In genomic region chr2:70992945-70993688, GRCh38 we compare ENCODE assay signal across 10 cellular contexts. TPM values are rescaled to one million over a fixed set of nuclear protein-coding genes. Genes with fewer than 3 reads are reported as not detected.
DNase-seq lines count a peak whose midpoint lies in the region; ATAC-seq and TF ChIP-seq lines count a peak whose summit lies in the region.
"Had no signal": no experiment of that assay in that cellular context is flagged by ENCODE, and none has a peak within 500 bp of the region (broad histone marks: within the 10 kb centered on the region; RNA-seq: fewer than 3 reads in every experiment).

No MANE protein-coding gene starts in this region.

- H3K27me3 Mint-ChIP-seq in activated naive CD8-positive, alpha-beta T cell treated with anti-CD3 and anti-CD28 coated beads, Interleukin-2, amount 10 ng/mL, durations not matched to agents 7 days and 5 days = no peaks in the 10 kb centered on the region

- H3K4me1 ChIP-seq in HEK293 (ENCODE audit: control insufficient read depth, insufficient read depth, low read length) (no peaks in the 10 kb centered on the region), mesodermal cell (ENCODE audit: control insufficient read depth, insufficient read depth, low read length, poor library complexity, severe bottlenecking) (no peaks in the 10 kb centered on the region), left lung (peaks cover 9 to 29% of the 10 kb centered on the region in 2 donors)

- peaks cover 0 to 43% of the 10 kb centered on the region in 2 experiments; a peak in 1 of 3 replicates for H3K36me3 ChIP-seq in HEK293 (ENCODE audit: control insufficient read depth in 2 of 2, insufficient read depth in 1 of 2, low read length in 2 of 2)
- H3K36me3 ChIP-seq in mesodermal cell (ENCODE audit: control insufficient read depth, insufficient read depth, low read length) = peaks cover 42% of the 10 kb centered on the region
- H3K36me3 ChIP-seq in left lung = peaks cover 0 to 40% of the 10 kb centered on the region in 2 donors

- POLR2A ChIA-PET in AG04449 (lab: Yijun Ruan, JAX) (no interaction called here), HEK293 (lab: Yijun Ruan, JAX) (no interaction called here)
- POLR2A ChIA-PET in activated naive CD8-positive, alpha-beta T cell treated with anti-CD3 and anti-CD28 coated beads, Interleukin-2, amount 10 ng/mL, durations not matched to agents 7 days and 5 days (lab: Charles Lee) = interaction anchor here (1.2 to 1.6 kb wide), 2 partner anchors 8 to 12 kb away, joined by 4 to 5 read pairs; no protein-coding TSS in a partner anchor

- H3K9me3 Mint-ChIP-seq in activated naive CD8-positive, alpha-beta T cell treated with anti-CD3 and anti-CD28 coated beads, Interleukin-2, amount 10 ng/mL, durations not matched to agents 7 days and 5 days = no peaks in the 10 kb centered on the region

- ATAC-seq in activated naive CD8-positive, alpha-beta T cell treated with anti-CD3 and anti-CD28 coated beads, Interleukin-2, amount 10 ng/mL, durations not matched to agents 7 days and 5 days (ENCODE audit: low read depth) = no peak
- ATAC-seq in HG03196 (IDR thresholded peaks at IDR 0.05; ENCODE audit: unreplicated experiment) (no peak), left lung (no peak), GM21447 (IDR thresholded peaks at IDR 0.05; ENCODE audit: unreplicated experiment) (no peak)

- H3K9me3 ChIP-seq in HEK293 (ENCODE audit: control insufficient read depth, insufficient read depth, low read depth, low read length) (no peaks in the 10 kb centered on the region), mesodermal cell (ENCODE audit: control insufficient read depth, low read length) (no peaks in the 10 kb centered on the region), left lung (no peaks in the 10 kb centered on the region)

- H3K36me3 Mint-ChIP-seq in activated naive CD8-positive, alpha-beta T cell treated with anti-CD3 and anti-CD28 coated beads, Interleukin-2, amount 10 ng/mL, durations not matched to agents 7 days and 5 days = peaks cover 2% of the 10 kb centered on the region

- peak overlapping the region; percentile 83 for H3K4me3 ChIP-seq in AG04449 (ENCODE audit: low read depth, low read length)
- H3K4me3 ChIP-seq in HEK293 (ENCODE audit: low read depth, low read length) = peak overlapping the region; percentile 97
- peak overlapping the region; percentile 92 for H3K4me3 ChIP-seq in mesodermal cell (ENCODE audit: extremely low read depth, insufficient read depth, low read length, poor library complexity, severe bottlenecking)
- H3K4me3 ChIP-seq in left lung = peak overlapping the region in 1 of 2 donors; percentile 94

- H3K27ac ChIP-seq in HEK293 (ENCODE audit: extremely low read depth, low read depth, low read length) (no peak overlapping the region), mesodermal cell (ENCODE audit: low read depth, low read length, severe bottlenecking) (no peak overlapping the region), left lung (no peak overlapping the region)

- peak overlapping the region; percentile 90 for H3K27ac Mint-ChIP-seq in activated naive CD8-positive, alpha-beta T cell treated with anti-CD3 and anti-CD28 coated beads, Interleukin-2, amount 10 ng/mL, durations not matched to agents 7 days and 5 days

- 96 to 98% methylated on average over 9 to 10 of the region's 11 CpGs for WGBS in mesodermal cell (ENCODE audit: insufficient coverage in 2 of 2), 2 experiments

- no peak for TF ChIP-seq CTCF in AG04449 (IDR thresholded peaks at IDR 0.05; ENCODE audit: insufficient read depth, low read length, missing control alignments)
- no peak for TF ChIP-seq CTCF in HEK293 (tag by site-specific recombination; IDR thresholded peaks at IDR 0.05)
- TF ChIP-seq CTCF in left lung (IDR thresholded peaks at IDR 0.05) = no peak

- DNase-seq in AG04449 (ENCODE audit: low read depth, low spot score) (no peak), left lung (no peak)
- peak; percentile 25 for DNase-seq in activated naive CD8-positive, alpha-beta T cell treated with anti-CD3 and anti-CD28 coated beads, Interleukin-2, amount 10 ng/mL, durations not matched to agents 7 days and 5 days
- no peak for DNase-seq in activated CD4-positive, CD25-positive, alpha-beta regulatory T cell (lab: John Stamatoyannopoulos, UW)
- DNase-seq: NCI-H1105 had no signal

- intact Hi-C loops in left lung (cut with DNase I) = no loop called here

- peaks cover 20% of the 10 kb centered on the region for H3K4me1 Mint-ChIP-seq in activated naive CD8-positive, alpha-beta T cell treated with anti-CD3 and anti-CD28 coated beads, Interleukin-2, amount 10 ng/mL, durations not matched to agents 7 days and 5 days

- CTCF ChIA-PET in AG04449 (lab: Yijun Ruan, JAX) (interaction anchor here (1.6 to 2.9 kb wide), 5 partner anchors 9 to 45 kb away, joined by 5 to 21 read pairs (median 10); no protein-coding TSS in a partner anchor), HEK293 (lab: Yijun Ruan, JAX) (interaction anchor here (1.2 kb wide), 1 partner anchor 9 kb away, joined by 10 read pairs; no protein-coding TSS in a partner anchor)

- H3K4me3 Mint-ChIP-seq in activated naive CD8-positive, alpha-beta T cell treated with anti-CD3 and anti-CD28 coated beads, Interleukin-2, amount 10 ng/mL, durations not matched to agents 7 days and 5 days = peak overlapping the region; percentile 92

- no peaks in the 10 kb centered on the region for H3K27me3 ChIP-seq in left lung

TF ChIP-seq in HEK293, 187 proteins besides CTCF, POLR2A, EP300 and RAD21:
- no peak for TF ChIP-seq ZNF785 (tag by site-specific recombination; IDR thresholded peaks at IDR 0.05)
- TF ChIP-seq ZNF416 (tag by site-specific recombination; IDR thresholded peaks at IDR 0.05) = no peak
- TF ChIP-seq ZNF548 (tag by site-specific recombination; IDR thresholded peaks at IDR 0.05) = no peak
- TF ChIP-seq ZNF362 (tag by site-specific recombination; IDR thresholded peaks at IDR 0.05) = no peak
- TF ChIP-seq ZIC2 (tag by site-specific recombination; IDR thresholded peaks at IDR 0.05) = no peak
- TF ChIP-seq ZNF658 (tag by site-specific recombination; IDR thresholded peaks at IDR 0.05) = no peak
- TF ChIP-seq ZNF302 (tag by site-specific recombination; IDR thresholded peaks at IDR 0.05; ENCODE audit: low read depth) = no peak
- no peak for TF ChIP-seq ZSCAN16 (tag by site-specific recombination; IDR thresholded peaks at IDR 0.05)
- TF ChIP-seq ZNF184 (tag by site-specific recombination; IDR thresholded peaks at IDR 0.05) = no peak
- TF ChIP-seq GLI4 (tag by site-specific recombination; IDR thresholded peaks at IDR 0.05) = no peak
- no peak for TF ChIP-seq ZNF138 (tag by site-specific recombination; IDR thresholded peaks at IDR 0.05; ENCODE audit: borderline replicate concordance)
- TF ChIP-seq PRDM1 (tag by site-specific recombination; IDR thresholded peaks at IDR 0.05) = no peak
- TF ChIP-seq ZNF280C (tag by site-specific recombination; IDR thresholded peaks at IDR 0.05) = no peak
- no peak for TF ChIP-seq OVOL3 (tag by site-specific recombination; IDR thresholded peaks at IDR 0.05)
- no peak for TF ChIP-seq ZNF654 (tag by site-specific recombination; IDR thresholded peaks at IDR 0.05; ENCODE audit: low read depth)

RNA-seq across cellular contexts. Expression of gene TEX261, which starts 1.6 kb away (rescaled TPM):
- total RNA-seq in activated naive CD8-positive, alpha-beta T cell treated with anti-CD3 and anti-CD28 coated beads, Interleukin-2, amount 10 ng/mL, durations not matched to agents 7 days and 5 days = 10 to 100 TPM; 51.7 to 55.5 TPM
- polyA plus RNA-seq in mesodermal cell (2013, experiment 1 of 2) = 28.1 TPM
- polyA plus RNA-seq in mesodermal cell (2013, experiment 2 of 2) = 27.2 TPM
- 10 to 100 TPM; 63.8 to 72.3 TPM for total RNA-seq in left lung

RNA-seq across cellular contexts. Expression of gene ANKRD53, which starts 14.7 kb away (rescaled TPM):
- total RNA-seq in activated naive CD8-positive, alpha-beta T cell treated with anti-CD3 and anti-CD28 coated beads, Interleukin-2, amount 10 ng/mL, durations not matched to agents 7 days and 5 days = under 1 TPM; 0.28 to 0.33 TPM
- 1.8 TPM for polyA plus RNA-seq in mesodermal cell (2013, experiment 1 of 2)
- polyA plus RNA-seq in mesodermal cell (2013, experiment 2 of 2) = 1.4 TPM
- under 1 TPM; 0.52 to 0.96 TPM for total RNA-seq in left lung
- total RNA-seq: bronchial epithelial cell had no signal

RNA-seq across cellular contexts. Expression of gene ATP6V1B1, which starts 57.4 kb away (rescaled TPM):
- total RNA-seq in activated naive CD8-positive, alpha-beta T cell treated with anti-CD3 and anti-CD28 coated beads, Interleukin-2, amount 10 ng/mL, durations not matched to agents 7 days and 5 days = not detected
- polyA plus RNA-seq in mesodermal cell (2013, experiment 1 of 2) = not detected
- polyA plus RNA-seq in mesodermal cell (2013, experiment 2 of 2) = not detected
- under 1 TPM; 0.76 to 0.89 TPM for total RNA-seq in left lung
- total RNA-seq: bronchial epithelial cell had no signal
